9 cellular contexts compared by ENCODE assay signal in genomic region chr11:68889948-68890446, GRCh38. TPM values are rescaled to one million over a fixed set of nuclear protein-coding genes. Genes with fewer than 3 reads are reported as not detected.
DNase-seq lines count a peak whose midpoint lies in the region; ATAC-seq, FAIRE-seq and TF ChIP-seq lines count a peak whose summit lies in the region.
"Had no signal": no experiment of that assay in that cellular context is flagged by ENCODE, and none has a peak within 500 bp of the region (broad histone marks: within the 10 kb centered on the region; RNA-seq: fewer than 3 reads in every experiment).

No MANE protein-coding gene starts in this region.

- H3K36me3 ChIP-seq in brain microvascular endothelial cell (replicated peaks) (peaks cover 20% of the 10 kb centered on the region), kidney (ENCODE audit: control insufficient read depth in 1 of 2, insufficient read depth in 2 of 2, low read length in 2 of 2) (peaks cover 3 to 17% of the 10 kb centered on the region in 2 donors), transverse colon (peaks cover 0 to 20% (median 10%) of the 10 kb centered on the region in 4 donors)

- intact Hi-C loops in kidney (cut with DNase I) = no loop called here
- intact Hi-C loops in transverse colon (cut with DNase I; ENCODE audit: low total_unique reads) = no loop called here

- TF ChIP-seq CTCF in brain microvascular endothelial cell (IDR thresholded peaks at IDR 0.05; ENCODE audit: low read depth, low read length, missing control alignments) (peak; percentile 83), kidney (IDR thresholded peaks at IDR 0.05; ENCODE audit: borderline replicate concordance, extremely low read depth, insufficient read depth) (peak; percentile 7), transverse colon (IDR thresholded peaks at IDR 0.05) (peak in 4 of 5 experiments; percentile 8 to 34 (median 14))

- no peak for TF ChIP-seq EP300 in transverse colon (IDR thresholded peaks at IDR 0.05; ENCODE audit: low read depth)

- ATAC-seq in HG03175 (IDR thresholded peaks at IDR 0.05; ENCODE audit: unreplicated experiment) (no peak), HG02938 (IDR thresholded peaks at IDR 0.05; ENCODE audit: unreplicated experiment) (no peak)

- no peak for TF ChIP-seq POLR2A in transverse colon (IDR thresholded peaks at IDR 0.05)

- H3K27ac ChIP-seq in brain microvascular endothelial cell = peak overlapping the region; percentile 59
- H3K27ac ChIP-seq in kidney (ENCODE audit: low read depth in 2 of 2, low read length in 2 of 2) = no peak overlapping the region
- peak overlapping the region; percentile 13 to 74 (median 32) for H3K27ac ChIP-seq in transverse colon

- in situ Hi-C loops in brain microvascular endothelial cell (cut with HindIII; ENCODE audit: low pct_ligation_motif_present, low sequenced_read_pairs) = no loop called here
- in situ Hi-C loops in transverse colon (cut with MboI; ENCODE audit: low pct_ligation_motif_present in 1 of 4, low pct_unique_long_range_greater_than_20kb in 1 of 4, low sequenced_read_pairs in 3 of 4) = no loop called here

- DNase-seq in NCI-H82 (lab: John Stamatoyannopoulos, UW) (peak; percentile 10), NCI-H82 treated with DMSO at 0.1 percent for 48 hours (lab: John Stamatoyannopoulos, UW; ENCODE audit: unreplicated experiment) (no peak), brain microvascular endothelial cell (peak; percentile 77), kidney (no peak), transverse colon (peak; percentile 30), NCI-H524 treated with DMSO at 0.1 percent for 48 hours (lab: John Stamatoyannopoulos, UW) (no peak)
- DNase-seq: activated CD4-positive, alpha-beta T cell treated with anti-CD3 and anti-CD28 coated beads for 1 hour had no signal

- no peak overlapping the region for H3K4me3 ChIP-seq in brain microvascular endothelial cell (ENCODE audit: low read depth, low read length)
- H3K4me3 ChIP-seq in kidney (ENCODE audit: low read length in 2 of 2) = no peak overlapping the region
- no peak overlapping the region for H3K4me3 ChIP-seq in transverse colon

- no peaks in the 10 kb centered on the region for H3K9me3 ChIP-seq in kidney (ENCODE audit: control insufficient read depth in 1 of 2, low read length in 2 of 2)
- H3K9me3 ChIP-seq in transverse colon = no peaks in the 10 kb centered on the region

- WGBS in transverse colon (ENCODE audit: low coverage in 1 of 2), 2 donors = 48 to 83% methylated on average over 10 to 18 of the region's 18 CpGs

- FAIRE-seq in kidney (lab: Jason Lieb, UNC) = no peak

- H3K9ac ChIP-seq in kidney (ENCODE audit: low read length in 2 of 2) = no peak overlapping the region

- H3K4me1 ChIP-seq in kidney (ENCODE audit: control insufficient read depth in 1 of 2, insufficient read depth in 1 of 2, low read depth in 1 of 2, low read length in 2 of 2) (peaks cover 5 to 8% of the 10 kb centered on the region in 2 donors), transverse colon (peaks cover 0 to 6% (median 0%) of the 10 kb centered on the region in 4 donors)

- H3K27me3 ChIP-seq in brain microvascular endothelial cell (replicated peaks) (no peaks in the 10 kb centered on the region), transverse colon (no peaks in the 10 kb centered on the region)

RNA-seq across cellular contexts. Expression of gene MRPL21, which starts 13.6 kb away (rescaled TPM):
- total RNA-seq in kidney (45.0 TPM), transverse colon (100 to 1,000 TPM in 1 of 4 donors, 10 to 100 TPM in 2, 1 to 10 TPM in 1; 9.0 to 121 (median 52.8) TPM)
- 147 TPM for polyA plus RNA-seq in kidney (ENCODE audit: insufficient read depth, low read depth, low replicate concordance)

RNA-seq across cellular contexts. Expression of gene IGHMBP2, which starts 13.7 kb away (rescaled TPM):
- total RNA-seq in kidney (19.6 TPM), transverse colon (100 to 1,000 TPM in 2 of 4 donors, 10 to 100 TPM in 2; 25.2 to 195 (median 111) TPM)
- 8.8 TPM for polyA plus RNA-seq in kidney (ENCODE audit: insufficient read depth, low read depth, low replicate concordance)

RNA-seq across cellular contexts. Expression of gene CPT1A, which starts 48.3 kb away (rescaled TPM):
- 61.5 TPM for total RNA-seq in kidney
- polyA plus RNA-seq in kidney (ENCODE audit: insufficient read depth, low read depth, low replicate concordance) = 51.3 TPM
- 100 to 1,000 TPM in 3 of 4 donors, 10 to 100 TPM in 1; 98.9 to 263 (median 177) TPM for total RNA-seq in transverse colon

Comparison
In these comparisons a context has a peak if more than half of its experiments do, and no peak if none do; other contexts are left out.
1. DNase-seq: peak in NCI-H82 (single experiment), brain microvascular endothelial cell (single experiment) and transverse colon (single experiment); none in NCI-H82 treated with DMSO at 0.1 percent for 48 hours (single experiment), kidney (single experiment) and NCI-H524 treated with DMSO at 0.1 percent for 48 hours (single experiment).
2. H3K27ac ChIP-seq: peak in brain microvascular endothelial cell (single experiment) and transverse colon (4 of 4); none in kidney (0 of 2).
3. CTCF ChIP-seq: peak in every context shown above with its lines; median percentile 83 in brain microvascular endothelial cell; 14 in transverse colon; 7 in kidney.